Comparison of ENCODE assay signal across 1 cellular context in genomic region chr15:78170848-78171773, GRCh38.
TF ChIP-seq lines count a peak whose summit lies in the region.

No MANE protein-coding gene starts in this region.

TF ChIP-seq in GM12878, 131 proteins besides CTCF, POLR2A, EP300 and RAD21 (continued from another document):
- TF ChIP-seq KLF5 (IDR thresholded peaks at IDR 0.05; ENCODE audit: partially characterized antibody) (no peak), SKIL (IDR thresholded peaks at IDR 0.05; ENCODE audit: low read depth, poor library complexity, severe bottlenecking) (peak; percentile 60), ATF3 (IDR thresholded peaks at IDR 0.05; ENCODE audit: borderline replicate concordance, extremely low read depth, low read depth, low read length) (no peak), STAT3 (IDR thresholded peaks at IDR 0.05; ENCODE audit: low read depth, low read length) (no peak), YBX1 (IDR thresholded peaks at IDR 0.05) (no peak), ZNF687 (IDR thresholded peaks at IDR 0.05) (peak; percentile 74), IKZF1 (conservative IDR thresholded peaks at IDR 0.05) (peak; percentile 85), USF2 (IDR thresholded peaks at IDR 0.05; ENCODE audit: borderline replicate concordance, low read depth, low read length) (no peak), ATF2 (IDR thresholded peaks at IDR 0.05; ENCODE audit: low read length) (peak; percentile 66; the same call in 1 of the 2 replicates), ZNF217 (IDR thresholded peaks at IDR 0.05) (no peak), ZBTB33 (IDR thresholded peaks at IDR 0.05) (no peak), BCL3 (IDR thresholded peaks at IDR 0.05; ENCODE audit: borderline replicate concordance, insufficient read depth, low read depth, low read length, poor library complexity, severe bottlenecking) (no peak), USF1 (IDR thresholded peaks at IDR 0.05; ENCODE audit: borderline replicate concordance, extremely low read length, insufficient read depth, low read depth, low read length) (no peak), ZNF274 (IDR thresholded peaks at IDR 0.05; ENCODE audit: insufficient read depth, insufficient read length) (no peak), SPI1 (IDR thresholded peaks at IDR 0.05; ENCODE audit: borderline replicate concordance, insufficient read depth, low read depth, low read length) (peak; percentile 92), HSF1 (IDR thresholded peaks at IDR 0.05; ENCODE audit: low read depth, low read length) (no peak), DPF2 (IDR thresholded peaks at IDR 0.05) (peak; percentile 48), CBX5 (IDR thresholded peaks at IDR 0.05; ENCODE audit: low read depth) (peak; percentile 87; the same call in 1 of the 2 replicates), PRDM15 (CRISPR knock-in tag; IDR thresholded peaks at IDR 0.05) (no peak), ZNF24 (IDR thresholded peaks at IDR 0.05) (peak; percentile 98), IRF3 (IDR thresholded peaks at IDR 0.05) (no peak), NFXL1 (IDR thresholded peaks at IDR 0.05; ENCODE audit: borderline replicate concordance) (no peak), EED (IDR thresholded peaks at IDR 0.05; ENCODE audit: low read depth) (peak; percentile 72), BHLHE40 (IDR thresholded peaks at IDR 0.05; ENCODE audit: borderline replicate concordance in 1 of 2, low read depth in 2 of 2, low read length in 1 of 2) (no peak), ESRRA (IDR thresholded peaks at IDR 0.05; ENCODE audit: low read length) (no peak), KAT2A (conservative IDR thresholded peaks at IDR 0.05; ENCODE audit: control insufficient read depth, low read depth, low read length) (no peak), GABPA (IDR thresholded peaks at IDR 0.05; ENCODE audit: low read depth) (no peak), SP1 (IDR thresholded peaks at IDR 0.05; ENCODE audit: low read depth, low read length) (no peak), CBFB (IDR thresholded peaks at IDR 0.05; ENCODE audit: low read depth) (no peak)
